Comparison of ENCODE assay signal across 14 cellular contexts in the genomic region with DNA sequence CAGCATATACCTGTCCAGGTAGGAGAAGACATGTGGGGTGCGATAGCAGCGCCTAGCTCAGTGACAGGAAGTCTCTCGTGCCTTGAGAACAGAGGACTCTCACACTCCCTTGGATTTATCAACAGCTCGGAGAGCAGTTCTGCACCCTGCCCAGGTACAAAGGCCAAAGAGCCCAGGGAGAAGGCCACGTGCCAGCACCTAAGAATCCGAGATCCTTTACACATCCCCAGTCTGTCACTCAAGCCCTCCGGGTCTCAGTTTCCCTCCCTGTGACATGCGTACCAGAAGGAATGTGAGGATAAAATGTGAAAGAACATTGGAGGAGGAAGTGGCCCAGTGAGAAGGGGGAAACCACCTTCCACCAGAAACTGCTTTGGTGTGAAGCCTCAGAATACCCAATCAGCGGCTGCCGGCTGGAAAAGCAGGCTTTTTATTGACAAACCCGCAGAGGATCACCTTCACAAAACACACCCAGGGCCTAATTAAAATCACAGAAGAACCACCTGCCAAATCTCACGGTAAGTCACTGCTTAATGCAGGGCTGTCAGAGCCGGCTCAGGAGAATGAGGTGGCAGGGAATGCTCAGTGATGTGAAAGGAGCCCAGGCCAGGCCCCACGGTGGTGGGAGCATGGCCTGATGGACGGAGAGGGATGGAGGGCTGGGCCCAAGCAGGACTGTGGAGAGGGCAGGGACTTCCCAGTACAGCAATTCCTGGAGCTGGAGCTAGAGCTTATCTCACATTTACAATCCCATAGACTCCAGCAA.
A peak's percentile ranks its signal among the peaks of the same experiment; 100 is the strongest.
DNase-seq lines count a peak whose midpoint lies in the region; ATAC-seq and TF ChIP-seq lines count a peak whose summit lies in the region.
"Had no signal": no experiment of that assay in that cellular context is flagged by ENCODE, and none has a peak within 500 bp of the region (broad histone marks: within the 10 kb centered on the region; RNA-seq: fewer than 3 reads in every experiment).

No MANE protein-coding gene starts in this region.

- H3K9me3 ChIP-seq in right lobe of liver: no peaks in the 10 kb centered on the region
- H3K9me3 ChIP-seq: gastrocnemius medialis had no signal

- H3K27me3 ChIP-seq in right lobe of liver: no peaks in the 10 kb centered on the region
- H3K27me3 ChIP-seq: gastrocnemius medialis had no signal

- no peak for TF ChIP-seq POLR2A in right lobe of liver (IDR thresholded peaks at IDR 0.05)

- H3K36me3 ChIP-seq in right lobe of liver: no peaks in the 10 kb centered on the region
- H3K36me3 ChIP-seq: gastrocnemius medialis had no signal

- H3K4me3 ChIP-seq in right lobe of liver: no peak overlapping the region
- H3K4me3 ChIP-seq: gastrocnemius medialis had no signal

- intact Hi-C loops in right lobe of liver (cut with DNase I): no loop called here

- WGBS in right lobe of liver (ENCODE audit: insufficient coverage, low coverage, low lambda C conversion rate, missing lambda C conversion rate): 38% methylated on average over 13 of the region's 15 CpGs

- no peak for TF ChIP-seq CTCF in right lobe of liver (IDR thresholded peaks at IDR 0.05)

- DNase-seq in COLO668 (lab: John Stamatoyannopoulos, UW; ENCODE audit: unreplicated experiment) (peak; percentile 76), HuH-7 (ENCODE audit: low spot score) (peak; percentile 17), astrocyte of the hippocampus (ENCODE audit: low read depth, low spot score) (peak; percentile 31), right lobe of liver (peak; percentile 49 to 76 (median 73)), COLO829 (ENCODE audit: low spot score) (no peak)
- no peak for DNase-seq in activated effector memory CD4-positive, alpha-beta T cell treated with anti-CD3 and anti-CD28 coated beads, Interleukin-2, amount 50 U/mL, for 16 hours
- DNase-seq: activated CD4-positive, alpha-beta memory T cell treated with anti-CD3 and anti-CD28 coated beads for 36 hours; gastrocnemius medialis; Kasumi-1; NCI-H2227 treated with DMSO at 0.1 percent for 48 hours; stimulated activated CD4-positive, alpha-beta T cell treated with anti-CD3 and anti-CD28 coated beads, Interleukin-12 subunit alpha, Interleukin-12 subunit beta, amount 100 ng/mL, for 4 hours had no signal

- H3K27ac ChIP-seq in right lobe of liver: peak overlapping the region in 1 of 3 donors; percentile 1
- H3K27ac ChIP-seq: gastrocnemius medialis, RWPE1 had no signal

- ATAC-seq in right lobe of liver (peak; percentile 80 to 92 (median 90)), GM18519 (IDR thresholded peaks at IDR 0.05; ENCODE audit: low FRiP score, unreplicated experiment) (no peak), GM19351 (IDR thresholded peaks at IDR 0.05; ENCODE audit: unreplicated experiment) (no peak)
- ATAC-seq: gastrocnemius medialis had no signal

- H3K4me1 ChIP-seq in right lobe of liver: peaks cover 0 to 18% (median 9%) of the 10 kb centered on the region in 4 donors
- H3K4me1 ChIP-seq: gastrocnemius medialis had no signal

Comparison
In these comparisons a context has a peak if more than half of its experiments do, and no peak if none do; other contexts are left out.
1. DNase-seq: peak in COLO668 (single experiment), HuH-7 (single experiment), astrocyte of the hippocampus (single experiment) and right lobe of liver (3 of 3); none in activated effector memory CD4-positive, alpha-beta T cell treated with anti-CD3 and anti-CD28 coated beads, Interleukin-2, amount 50 U/mL, for 16 hours (single experiment) and COLO829 (single experiment).
2. ATAC-seq: peak in right lobe of liver (4 of 4); none in GM18519 (single experiment) and GM19351 (single experiment).